1 cellular context compared by ENCODE assay signal in the genomic region with DNA sequence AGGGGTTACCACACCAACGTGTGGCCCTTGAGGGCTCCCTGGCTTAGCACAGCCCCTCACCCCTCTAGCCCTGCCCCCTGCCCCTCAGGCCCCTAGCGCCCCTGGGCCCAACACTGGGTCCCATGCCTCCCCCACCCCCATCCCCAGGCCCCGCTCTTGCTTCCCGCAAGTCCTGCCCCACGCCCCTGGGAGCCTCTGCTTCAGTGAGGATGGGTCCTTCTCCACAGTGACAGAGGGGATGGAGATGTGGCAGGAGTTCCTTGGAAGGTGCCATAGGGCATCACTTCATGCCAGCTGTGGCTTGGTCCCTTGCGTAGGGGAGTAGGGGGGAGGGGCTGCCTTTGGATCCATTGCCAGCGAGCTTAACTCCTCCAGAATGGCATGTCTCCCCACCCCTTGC.
TF ChIP-seq lines count a peak whose summit lies in the region.

No MANE protein-coding gene starts in this region.

TF ChIP-seq in endothelial cell of umbilical vein, 7 proteins besides CTCF, POLR2A, EP300 and RAD21 (continued from another document):
- TF ChIP-seq, protein P1, sequence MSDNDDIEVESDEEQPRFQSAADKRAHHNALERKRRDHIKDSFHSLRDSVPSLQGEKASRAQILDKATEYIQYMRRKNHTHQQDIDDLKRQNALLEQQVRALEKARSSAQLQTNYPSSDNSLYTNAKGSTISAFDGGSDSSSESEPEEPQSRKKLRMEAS (IDR thresholded peaks at IDR 0.05; ENCODE audit: insufficient read depth, insufficient read length) = no peak
- TF ChIP-seq MYC (IDR thresholded peaks at IDR 0.05; ENCODE audit: low read depth, low read length) (no peak), EZH2 (IDR thresholded peaks at IDR 0.05; ENCODE audit: borderline replicate concordance, low read depth, low read length, severe bottlenecking) (no peak), FOS (IDR thresholded peaks at IDR 0.05; ENCODE audit: borderline replicate concordance, insufficient read depth, low read length) (no peak), POLR2AphosphoS5 (IDR thresholded peaks at IDR 0.05; ENCODE audit: insufficient read depth, low read depth, low read length) (no peak)
TF ChIP-seq in endothelial cell of umbilical vein: peak in this region for 0.
